ENCODE assay signal across 14 cellular contexts in genomic region chrY:7275019-7275418, GRCh38.
DNase-seq lines count a peak whose midpoint lies in the region; ATAC-seq, FAIRE-seq and TF ChIP-seq lines count a peak whose summit lies in the region.
"Had no signal": no experiment of that assay in that cellular context is flagged by ENCODE, and none has a peak within 500 bp of the region (broad histone marks: within the 10 kb centered on the region; RNA-seq: fewer than 3 reads in every experiment).

No MANE protein-coding gene starts in this region.

- H3K4me3 ChIP-seq in bronchial epithelial cell (ENCODE audit: low read depth, low read length) (peak overlapping the region; percentile 53), mucosa of stomach (ENCODE audit: low read length) (peak overlapping the region; percentile 41)

- TF ChIP-seq CTCF in CD14-positive monocyte (IDR thresholded peaks at IDR 0.05) = no peak
- TF ChIP-seq CTCF in HFFc6 (IDR thresholded peaks at IDR 0.05) = no peak
- TF ChIP-seq CTCF in bronchial epithelial cell (IDR thresholded peaks at IDR 0.05; ENCODE audit: insufficient read depth, low read length, severe bottlenecking) = no peak

- H3K36me3 ChIP-seq in bronchial epithelial cell (ENCODE audit: control insufficient read depth, insufficient read depth, low read length) (no peaks in the 10 kb centered on the region), mucosa of stomach (ENCODE audit: control insufficient read depth, insufficient read depth, low read length) (no peaks in the 10 kb centered on the region)
- H3K36me3 ChIP-seq: Peyer's patch had no signal

- peak overlapping the region; percentile 62 for H3K9ac ChIP-seq in mucosa of stomach (ENCODE audit: low read length)

- H3K27me3 Mint-ChIP-seq in CD14-positive monocyte (ENCODE audit: low read depth in 3 of 3) (no peaks in the 10 kb centered on the region), HFFc6 (ENCODE audit: insufficient read depth) (peaks cover 2% of the 10 kb centered on the region; the same call in 1 of the 2 replicates)

- H3K36me3 Mint-ChIP-seq in CD14-positive monocyte (no peaks in the 10 kb centered on the region), HFFc6 (ENCODE audit: low read depth) (peaks cover 4% of the 10 kb centered on the region; the same call in 1 of the 2 replicates)

- no peak for DNase-seq in CD14-positive monocyte (ENCODE audit: low spot score)
- no peak for DNase-seq in HFFc6
- DNase-seq in bronchial epithelial cell (ENCODE audit: low read depth) = no peak
- no peak for DNase-seq in HT-29 (ENCODE audit: low spot score)
- DNase-seq in activated CD8-positive, alpha-beta memory T cell treated with anti-CD3 and anti-CD28 coated beads for 24 hours = no peak
- no peak for DNase-seq in cerebellum (ENCODE audit: low spot score)
- DNase-seq: activated CD4-positive, CD25-positive, alpha-beta regulatory T cell treated with anti-CD3 and anti-CD28 coated beads, Interleukin-2, amount 50 U/mL, for 72 hours; DMS53; NCI-H187; stimulated activated CD4-positive, alpha-beta T cell treated with anti-CD3 and anti-CD28 coated beads, Interleukin-4, amount 100 ng/mL, for 24 hours had no signal

- no peak for FAIRE-seq in bronchial epithelial cell (lab: Jason Lieb, UNC)

- no peaks in the 10 kb centered on the region for H3K27me3 ChIP-seq in bronchial epithelial cell (ENCODE audit: control insufficient read depth, insufficient read depth, low read length)
- no peaks in the 10 kb centered on the region for H3K27me3 ChIP-seq in mucosa of stomach (ENCODE audit: control insufficient read depth, insufficient read depth, low read length)
- H3K27me3 ChIP-seq: body of pancreas, Peyer's patch had no signal

- peak overlapping the region; percentile 85 to 94 for H3K4me3 Mint-ChIP-seq in CD14-positive monocyte
- H3K4me3 Mint-ChIP-seq in HFFc6 = peak overlapping the region; percentile 99

- intact Hi-C loops in CD14-positive monocyte (cut with micrococcal nuclease) = no loop called here

- H3K4me1 Mint-ChIP-seq in CD14-positive monocyte (peaks cover 44% of the 10 kb centered on the region), HFFc6 (ENCODE audit: low read depth) (peaks cover 25% of the 10 kb centered on the region)

- H3K9me3 ChIP-seq in mucosa of stomach (ENCODE audit: control insufficient read depth, low read length) = no peaks in the 10 kb centered on the region
- H3K9me3 ChIP-seq: body of pancreas, Peyer's patch had no signal

- peaks cover 5% of the 10 kb centered on the region for H3K4me1 ChIP-seq in mucosa of stomach (ENCODE audit: control insufficient read depth, insufficient read depth, low read length)

- H3K9me3 Mint-ChIP-seq in CD14-positive monocyte (no peaks in the 10 kb centered on the region), HFFc6 (no peaks in the 10 kb centered on the region)

- no peak for ATAC-seq in HG03521 (IDR thresholded peaks at IDR 0.05; ENCODE audit: unreplicated experiment)

- peak overlapping the region in 1 of 7 donors; percentile 82 for H3K27ac Mint-ChIP-seq in CD14-positive monocyte
- H3K27ac Mint-ChIP-seq in HFFc6 = peak overlapping the region; percentile 88
